ENCODE assay signal across 8 cellular contexts in the genomic region with DNA sequence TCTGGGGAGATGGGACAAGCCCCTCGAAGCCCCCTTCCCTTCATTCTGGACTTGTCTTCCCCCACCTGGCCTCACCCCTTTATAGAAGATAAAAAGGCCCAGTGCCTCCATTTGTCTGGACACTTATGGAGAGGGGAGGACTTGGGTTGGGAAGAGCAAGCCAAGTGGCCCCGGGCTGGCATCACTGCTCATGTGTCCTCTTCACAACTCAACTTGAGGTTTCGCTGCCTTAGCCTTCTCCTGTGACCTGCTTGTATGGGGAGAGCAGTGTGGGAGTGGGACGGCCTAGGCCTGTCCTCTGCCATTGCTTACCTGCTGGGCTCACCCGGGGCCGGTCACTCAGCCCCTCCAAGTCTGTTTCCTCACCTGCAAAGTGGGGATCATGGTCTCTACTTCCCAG. TPM values are rescaled to one million over a fixed set of nuclear protein-coding genes. Genes with fewer than 3 reads are reported as not detected.
DNase-seq lines count a peak whose midpoint lies in the region; ATAC-seq, FAIRE-seq and TF ChIP-seq lines count a peak whose summit lies in the region.

No MANE protein-coding gene starts in this region.

- peak overlapping the region; percentile 4; the same call in 1 of the 2 replicates for H4K8ac ChIP-seq in H1 (ENCODE audit: extremely low read depth, insufficient read depth, low read length)

- POLR2A ChIA-PET in H1 (lab: Charles Lee; ENCODE audit: partially characterized antibody), result interaction anchor here (0.7 to 25.4 kb wide), 15 partner anchors 9 to 217 kb away, joined by 3 to 455 read pairs (median 4); partner anchors contain the start of genes CLDN6, FLYWCH1, HCFC1R1 and PKMYT1

- H2BK20ac ChIP-seq in H1 (ENCODE audit: low read length), result no peak overlapping the region

- peak; percentile 36 for DNase-seq in OCI-M1 (lab: John Stamatoyannopoulos, UW)
- DNase-seq in H1 (ENCODE audit: low read depth in 1 of 2, low spot score in 2 of 2), result no peak
- DNase-seq in psoas muscle, result no peak
- no peak for DNase-seq in AML-193 (lab: John Stamatoyannopoulos, UW)
- DNase-seq in islet precursor cell, result no peak

- H3K4me2 ChIP-seq in H1 (ENCODE audit: insufficient read depth in 1 of 2, low read depth in 2 of 2, low read length in 2 of 2), result peak overlapping the region; percentile 81 to 100

- H3K14ac ChIP-seq in H1 (ENCODE audit: insufficient read length), result no peak overlapping the region

- intact Hi-C loops in psoas muscle (cut with DNase I), result no loop called here

- H3K9me3 ChIP-seq in H1 (ENCODE audit: insufficient read depth in 2 of 2, low read depth in 1 of 2, low read length in 1 of 2) (no peaks in the 10 kb centered on the region), psoas muscle (no peaks in the 10 kb centered on the region)

- no peak overlapping the region for H4K91ac ChIP-seq in H1 (replicated peaks; ENCODE audit: insufficient read length, low read length)

- peak overlapping the region in 1 of 4 experiments; percentile 17; a peak in 2 of 7 replicates for H3K9ac ChIP-seq in H1 (replicated peaks in 1 of 4; ENCODE audit: extremely low read depth in 1 of 4, low read depth in 3 of 4, low read length in 3 of 4)

- H3K4me1 ChIP-seq in H1 (replicated peaks in 1 of 4; ENCODE audit: control insufficient read depth in 3 of 4, insufficient read depth in 4 of 4, low read length in 3 of 4) (peaks cover 0 to 27% (median 13%) of the 10 kb centered on the region in 4 experiments; a peak in 6 of 7 replicates), psoas muscle (peaks cover 10% of the 10 kb centered on the region)

- H3K23ac ChIP-seq in H1 (ENCODE audit: insufficient read length), result no peak overlapping the region

- H3K4me3 ChIP-seq in GM12875 (ENCODE audit: low read depth, low read length), result peak overlapping the region; percentile 95
- H3K4me3 ChIP-seq in H1 (ENCODE audit: extremely low read depth in 1 of 4, insufficient read depth in 2 of 4, low read depth in 3 of 4, low read length in 4 of 4), result peak overlapping the region; percentile 74 to 94 (median 80)
- H3K4me3 ChIP-seq in psoas muscle, result peak overlapping the region; percentile 87

- no peak overlapping the region for H4K5ac ChIP-seq in H1 (ENCODE audit: insufficient read length, low read depth, low read length)

- peaks cover 9% of the 10 kb centered on the region for H3K23me2 ChIP-seq in H1 (ENCODE audit: low read depth, low read length)

- H3K4ac ChIP-seq in H1 (replicated peaks; ENCODE audit: insufficient read length, low read depth, low read length), result no peak overlapping the region

- no peak overlapping the region for H3K56ac ChIP-seq in H1 (replicated peaks; ENCODE audit: insufficient read length, low read depth, low read length)

- H3K36me3 ChIP-seq in H1 (ENCODE audit: control insufficient read depth in 2 of 4, insufficient read depth in 4 of 4, low read length in 3 of 4) (peaks cover 15 to 33% (median 23%) of the 10 kb centered on the region in 4 experiments), psoas muscle (ENCODE audit: insufficient read depth in 1 of 2, low read depth in 1 of 2) (no peaks in the 10 kb centered on the region)

- no peak overlapping the region for H2AFZ ChIP-seq in H1 (ENCODE audit: low read length)

- peak overlapping the region; percentile 7 for H3K18ac ChIP-seq in H1 (ENCODE audit: extremely low read depth, low read length)

- TF ChIP-seq CTCF in GM12875 (IDR thresholded peaks at IDR 0.05; ENCODE audit: borderline replicate concordance, insufficient read depth, low read depth, low read length) (no peak), H1 (IDR thresholded peaks at IDR 0.05; ENCODE audit: control extremely low read depth in 1 of 3, insufficient read depth in 1 of 3, low read depth in 1 of 3, low read length in 3 of 3) (no peak), psoas muscle (IDR thresholded peaks at IDR 0.05) (no peak)

- peaks cover 28 to 30% of the 10 kb centered on the region in 2 experiments for H4K20me1 ChIP-seq in H1 (replicated peaks in 1 of 2; ENCODE audit: control insufficient read depth in 1 of 2, insufficient read depth in 2 of 2, low read length in 2 of 2)

- no peak for TF ChIP-seq EP300 in H1 (IDR thresholded peaks at IDR 0.05; ENCODE audit: borderline replicate concordance in 1 of 2, low read depth in 2 of 2, low read length in 2 of 2)

- H3K27ac ChIP-seq in H1 (ENCODE audit: low read depth, low read length) (no peak overlapping the region), psoas muscle (peak overlapping the region; percentile 61)

- no peak overlapping the region for H2BK120ac ChIP-seq in H1 (replicated peaks; ENCODE audit: low read depth, low read length)

- no peak for TF ChIP-seq RAD21 in H1 (IDR thresholded peaks at IDR 0.05 in 1 of 2, conservative IDR thresholded peaks at IDR 0.05 in 1 of 2; ENCODE audit: low read depth in 2 of 2, low read length in 2 of 2)

- 91% methylated on average over 6 of the region's 6 CpGs; no CpG with 5 or more reads in 1 of the 2 experiments for WGBS in H1 (ENCODE audit: extremely low coverage in 1 of 2, insufficient coverage in 1 of 2, insufficient read length in 1 of 2, insufficient replicate concordance in 2 of 2, low coverage in 1 of 2, low lambda C conversion rate in 2 of 2, missing lambda C conversion rate in 1 of 2), 2 experiments
- 71 to 78% (median 76%) methylated on average over 5 to 6 of the region's 6 CpGs for WGBS in psoas muscle, 3 donors

- H2BK12ac ChIP-seq in H1 (ENCODE audit: low read depth, low read length), result 0 out of 2 replicates have a peak overlapping the region, but pooled peaks have one; percentile 17

- no peak for FAIRE-seq in H1 (lab: Jason Lieb, UNC)

- no peak for ATAC-seq in psoas muscle
- no peak for ATAC-seq in HG03159 (IDR thresholded peaks at IDR 0.05; ENCODE audit: unreplicated experiment)
- ATAC-seq in GM21526 (IDR thresholded peaks at IDR 0.05; ENCODE audit: low FRiP score, unreplicated experiment), result no peak

- 0 out of 2 replicates have a peak overlapping the region, but pooled peaks have one; percentile 44 for H2BK5ac ChIP-seq in H1 (ENCODE audit: low read depth, low read length)

- H3K27me3 ChIP-seq in H1 (replicated peaks in 1 of 4; ENCODE audit: control insufficient read depth in 3 of 4, extremely low read depth in 1 of 4, insufficient read depth in 3 of 4, low read length in 3 of 4), result peaks cover 15 to 32% (median 23%) of the 10 kb centered on the region in 4 experiments; a peak in 6 of 7 replicates
- H3K27me3 ChIP-seq in psoas muscle (ENCODE audit: insufficient read depth in 3 of 3, low read length in 2 of 3), result peaks cover 0 to 31% (median 11%) of the 10 kb centered on the region in 3 donors

- H3K79me1 ChIP-seq in H1 (ENCODE audit: low read depth, low read length), result peaks cover 13% of the 10 kb centered on the region

- CTCF ChIA-PET in H1 (lab: Charles Lee; ENCODE audit: partially characterized antibody), result interaction anchor here (0.6 to 2.6 kb wide), 16 partner anchors 8 to 128 kb away, joined by 3 to 9 read pairs (median 4); partner anchors contain the start of gene TNFRSF12A

- H2AK5ac ChIP-seq in H1 (ENCODE audit: low read depth, low read length), result no peak overlapping the region

- no peak overlapping the region for H2BK15ac ChIP-seq in H1 (ENCODE audit: low read length)

- peaks cover 0 to 2% of the 10 kb centered on the region in 2 experiments; a peak in 1 of 4 replicates for H3K79me2 ChIP-seq in H1 (ENCODE audit: control insufficient read depth in 1 of 2, insufficient read depth in 2 of 2, low read length in 2 of 2)

- no peak for TF ChIP-seq POLR2A in H1 (IDR thresholded peaks at IDR 0.05; ENCODE audit: control extremely low read depth in 1 of 2, low read depth in 2 of 2, low read length in 2 of 2)

RNA-seq across cellular contexts. Expression of gene PAQR4, which starts 1.4 kb away (rescaled TPM):
- total RNA-seq in H1 (2021; fragmentation: NEBNext Ultra II Directional; extraction: Animal tissue kit (Norgen Biotek cat#: 25700)), result 28.2 and 28.8 TPM in 2 replicates
- 34.6 and 52.8 TPM in 2 replicates for polyA plus RNA-seq in H1 (2011; rRNA removed)
- polyA plus RNA-seq in H1 (2011; cell fraction: cytosol; rRNA removed), result 28.3 TPM
- polyA plus RNA-seq in H1 (2011; cell fraction: nucleus; rRNA removed), result 78.3 TPM
- polyA plus RNA-seq in H1 (2012, experiment 1 of 2), result 20.3 to 25.4 TPM (median 23.6 TPM) in 4 replicates
- polyA plus RNA-seq in H1 (2012, experiment 2 of 2), result 28.0 TPM
- polyA plus RNA-seq in H1 (2013, experiment 1 of 2), result 32.2 TPM
- polyA plus RNA-seq in H1 (2013, experiment 2 of 2), result 33.2 TPM
- polyA minus RNA-seq in H1 (2011; rRNA and poly(A)+ RNA removed), result 17.1 and 17.9 TPM in 2 replicates
- 22.5 TPM for polyA minus RNA-seq in H1 (2011; cell fraction: cytosol; rRNA and poly(A)+ RNA removed)
- polyA minus RNA-seq in H1 (2011; cell fraction: nucleus; rRNA and poly(A)+ RNA removed), result 15.5 TPM
- total RNA-seq in psoas muscle, result 10 to 100 TPM in 1 of 4 donors, 1 to 10 TPM in 3; 4.6 to 15.9 (median 8.1) TPM
- 10 to 100 TPM; 12.3 to 26.1 (median 15.0) TPM for polyA plus RNA-seq in psoas muscle

RNA-seq across cellular contexts. Expression of gene KREMEN2, which starts 6.5 kb away (rescaled TPM):
- 6.6 and 7.8 TPM in 2 replicates for total RNA-seq in H1 (2021; fragmentation: NEBNext Ultra II Directional; extraction: Animal tissue kit (Norgen Biotek cat#: 25700))
- polyA plus RNA-seq in H1 (2011; rRNA removed) (7.0 and 10.4 TPM in 2 replicates), psoas muscle (under 1 TPM in 2 of 3 donors, not detected in 1; 0.01 to 0.04 TPM)
- 8.8 TPM for polyA plus RNA-seq in H1 (2011; cell fraction: cytosol; rRNA removed)
- polyA plus RNA-seq in H1 (2011; cell fraction: nucleus; rRNA removed), result 16.5 TPM
- 2.6 to 7.9 TPM (median 6.3 TPM) in 4 replicates for polyA plus RNA-seq in H1 (2012, experiment 1 of 2)
- 6.3 TPM for polyA plus RNA-seq in H1 (2012, experiment 2 of 2)
- polyA plus RNA-seq in H1 (2013, experiment 1 of 2), result 10.9 TPM
- 10.2 TPM for polyA plus RNA-seq in H1 (2013, experiment 2 of 2)
- 0.32 and 0.71 TPM in 2 replicates for polyA minus RNA-seq in H1 (2011; rRNA and poly(A)+ RNA removed)
- 2.3 TPM for polyA minus RNA-seq in H1 (2011; cell fraction: cytosol; rRNA and poly(A)+ RNA removed)
- 3.9 TPM for polyA minus RNA-seq in H1 (2011; cell fraction: nucleus; rRNA and poly(A)+ RNA removed)
- not detected for total RNA-seq in psoas muscle

RNA-seq across cellular contexts. Expression of gene PKMYT1, which starts 9.7 kb away (rescaled TPM):
- total RNA-seq in H1 (2021; fragmentation: NEBNext Ultra II Directional; extraction: Animal tissue kit (Norgen Biotek cat#: 25700)), result 74.7 and 83.6 TPM in 2 replicates
- polyA plus RNA-seq in H1 (2011; rRNA removed) (85.2 and 180 TPM in 2 replicates), psoas muscle (1 to 10 TPM in 2 of 3 donors, under 1 TPM in 1; 0.84 to 3.7 (median 2.0) TPM)
- polyA plus RNA-seq in H1 (2011; cell fraction: cytosol; rRNA removed), result 47.7 TPM
- polyA plus RNA-seq in H1 (2011; cell fraction: nucleus; rRNA removed), result 210 TPM
- polyA plus RNA-seq in H1 (2012, experiment 1 of 2), result 52.2 to 75.7 TPM (median 70.6 TPM) in 4 replicates
- polyA plus RNA-seq in H1 (2012, experiment 2 of 2), result 62.9 TPM
- 113 TPM for polyA plus RNA-seq in H1 (2013, experiment 1 of 2)
- 117 TPM for polyA plus RNA-seq in H1 (2013, experiment 2 of 2)
- polyA minus RNA-seq in H1 (2011; rRNA and poly(A)+ RNA removed), result 14.7 and 15.1 TPM in 2 replicates
- polyA minus RNA-seq in H1 (2011; cell fraction: cytosol; rRNA and poly(A)+ RNA removed), result 22.3 TPM
- polyA minus RNA-seq in H1 (2011; cell fraction: nucleus; rRNA and poly(A)+ RNA removed), result 61.8 TPM
- 1 to 10 TPM in 1 of 4 donors, under 1 TPM in 3; 0.27 to 1.2 (median 0.56) TPM for total RNA-seq in psoas muscle

RNA-seq across cellular contexts. Expression of gene CLDN9, which starts 42.2 kb away (rescaled TPM):
- total RNA-seq in H1 (2021; fragmentation: NEBNext Ultra II Directional; extraction: Animal tissue kit (Norgen Biotek cat#: 25700)), result 0.60 and 0.77 TPM in 2 replicates
- polyA plus RNA-seq in H1 (2011; rRNA removed) (0.89 and 2.2 TPM in 2 replicates), psoas muscle (1 to 10 TPM in 1 of 3 donors, under 1 TPM in 2; 0.12 to 1.3 (median 0.18) TPM)
- polyA plus RNA-seq in H1 (2011; cell fraction: cytosol; rRNA removed), result 1.1 TPM
- polyA plus RNA-seq in H1 (2011; cell fraction: nucleus; rRNA removed), result 1.5 TPM
- 0.88 to 1.4 TPM (median 1.3 TPM) in 4 replicates for polyA plus RNA-seq in H1 (2012, experiment 1 of 2)
- polyA plus RNA-seq in H1 (2012, experiment 2 of 2), result 0.79 TPM
- 0.45 TPM for polyA plus RNA-seq in H1 (2013, experiment 1 of 2)
- 0.64 TPM for polyA plus RNA-seq in H1 (2013, experiment 2 of 2)
- 0.54 and 0.69 TPM in 2 replicates for polyA minus RNA-seq in H1 (2011; rRNA and poly(A)+ RNA removed)
- 1.2 TPM for polyA minus RNA-seq in H1 (2011; cell fraction: cytosol; rRNA and poly(A)+ RNA removed)
- 2.4 TPM for polyA minus RNA-seq in H1 (2011; cell fraction: nucleus; rRNA and poly(A)+ RNA removed)
- 1 to 10 TPM in 1 of 4 donors, under 1 TPM in 3; 0.17 to 2.2 (median 0.86) TPM for total RNA-seq in psoas muscle

RNA-seq across cellular contexts. Expression of gene CLDN6, which starts 47.4 kb away (rescaled TPM):
- 747 and 793 TPM in 2 replicates for total RNA-seq in H1 (2021; fragmentation: NEBNext Ultra II Directional; extraction: Animal tissue kit (Norgen Biotek cat#: 25700))
- 1,115 and 1,541 TPM in 2 replicates for polyA plus RNA-seq in H1 (2011; rRNA removed)
- polyA plus RNA-seq in H1 (2011; cell fraction: cytosol; rRNA removed), result 1,064 TPM
- polyA plus RNA-seq in H1 (2011; cell fraction: nucleus; rRNA removed), result 853 TPM
- polyA plus RNA-seq in H1 (2012, experiment 1 of 2), result 1,062 to 1,141 TPM (median 1,120 TPM) in 4 replicates
- polyA plus RNA-seq in H1 (2012, experiment 2 of 2), result 1,707 TPM
- polyA plus RNA-seq in H1 (2013, experiment 1 of 2), result 1,092 TPM
- polyA plus RNA-seq in H1 (2013, experiment 2 of 2), result 1,249 TPM
- 497 and 676 TPM in 2 replicates for polyA minus RNA-seq in H1 (2011; rRNA and poly(A)+ RNA removed)
- polyA minus RNA-seq in H1 (2011; cell fraction: cytosol; rRNA and poly(A)+ RNA removed), result 373 TPM
- 219 TPM for polyA minus RNA-seq in H1 (2011; cell fraction: nucleus; rRNA and poly(A)+ RNA removed)
- not detected for total RNA-seq in psoas muscle
- 1 to 10 TPM in 1 of 3 donors, under 1 TPM in 2; 0.05 to 5.5 (median 0.45) TPM for polyA plus RNA-seq in psoas muscle

Comparison
In these comparisons a context has a peak if more than half of its experiments do, and no peak if none do; other contexts are left out.
1. RNA of gene PKMYT1, which starts 9.7 kb away (total RNA-seq): 74.7 to 83.6 TPM in H1; 0.27 to 1.2 TPM in psoas muscle; every median in the first group is over 10 times any median in the second.
2. Peak in every context shown above with its lines, with median percentiles within 50 percentile points of each other: H3K4me3 ChIP-seq.